Comparison of ENCODE assay signal across 24 cellular contexts in genomic region chr9:86767373-86767772, GRCh38.
A peak's percentile ranks its signal among the peaks of the same experiment; 100 is the strongest.
DNase-seq lines count a peak whose midpoint lies in the region; ATAC-seq, FAIRE-seq and TF ChIP-seq lines count a peak whose summit lies in the region.
"Had no signal": no experiment of that assay in that cellular context is flagged by ENCODE, and none has a peak within 500 bp of the region (broad histone marks: within the 10 kb centered on the region; RNA-seq: fewer than 3 reads in every experiment).

No MANE protein-coding gene starts in this region.

- no peak overlapping the region for H3K4me3 ChIP-seq in breast epithelium
- H3K4me3 ChIP-seq: ascending aorta had no signal

- intact Hi-C loops in breast epithelium (cut with DNase I; ENCODE audit: low total_unique reads) = no loop called here

- TF ChIP-seq POLR2A in breast epithelium (IDR thresholded peaks at IDR 0.05) (no peak), H54 (IDR thresholded peaks at IDR 0.05; ENCODE audit: low read depth, low read length) (no peak)

- H3K4me3 Mint-ChIP-seq in type B pancreatic cell = no peak overlapping the region
- H3K4me3 Mint-ChIP-seq: activated naive CD8-positive, alpha-beta T cell treated with anti-CD3 and anti-CD28 coated beads, Interleukin-2, amount 10 ng/mL, durations not matched to agents 7 days and 5 days; activated T-cell treated with anti-CD3 and anti-CD28 coated beads, Interleukin-2, amount 50 U/mL, for 24 hours; central memory CD8-positive, alpha-beta T cell; dendritic cell treated with granulocyte-macrophage colony-stimulating factor and Interleukin-4, amounts not matched to agents 40 ng/mL and 50 ng/mL, for 4 days; natural killer cell treated with Interleukin-12 subunit alpha and Interleukin-12 subunit beta and Interleukin-15 and Interleukin-18, amount 100 ng/mL, for 72 hours had no signal

- peaks cover 13% of the 10 kb centered on the region for H3K4me1 Mint-ChIP-seq in type B pancreatic cell (ENCODE audit: unreplicated experiment)
- H3K4me1 Mint-ChIP-seq: activated naive CD8-positive, alpha-beta T cell treated with anti-CD3 and anti-CD28 coated beads, Interleukin-2, amount 10 ng/mL, durations not matched to agents 7 days and 5 days; central memory CD8-positive, alpha-beta T cell had no signal

- peak overlapping the region; percentile 80 to 83 for H3K27ac ChIP-seq in breast epithelium
- H3K27ac ChIP-seq: ascending aorta had no signal

- H3K4me1 ChIP-seq in breast epithelium = peaks cover 0 to 6% of the 10 kb centered on the region in 2 donors
- H3K4me1 ChIP-seq: ascending aorta had no signal

- no peak for FAIRE-seq in H54 (lab: Jason Lieb, UNC)
- FAIRE-seq: G401.6 had no signal

- TF ChIP-seq CTCF in breast epithelium (IDR thresholded peaks at IDR 0.05) (no peak), type B pancreatic cell (conservative IDR thresholded peaks at IDR 0.05) (no peak)

- no peaks in the 10 kb centered on the region for H3K9me3 ChIP-seq in breast epithelium
- H3K9me3 ChIP-seq: ascending aorta had no signal

- no peaks in the 10 kb centered on the region for H3K27me3 ChIP-seq in breast epithelium
- H3K27me3 ChIP-seq: ascending aorta had no signal

- H3K36me3 ChIP-seq in breast epithelium = no peaks in the 10 kb centered on the region
- H3K36me3 ChIP-seq: ascending aorta had no signal

- ATAC-seq in HG03159 (IDR thresholded peaks at IDR 0.05; ENCODE audit: unreplicated experiment) = no peak
- ATAC-seq: natural killer cell treated with Interleukin-12 subunit alpha and Interleukin-12 subunit beta and Interleukin-15 and Interleukin-18, amount 100 ng/mL, for 72 hours had no signal

- H3K9me3 Mint-ChIP-seq in type B pancreatic cell = no peaks in the 10 kb centered on the region
- H3K9me3 Mint-ChIP-seq: activated naive CD8-positive, alpha-beta T cell treated with anti-CD3 and anti-CD28 coated beads, Interleukin-2, amount 10 ng/mL, durations not matched to agents 7 days and 5 days; activated T-cell treated with anti-CD3 and anti-CD28 coated beads, Interleukin-2, amount 50 U/mL, for 24 hours; central memory CD8-positive, alpha-beta T cell; dendritic cell treated with granulocyte-macrophage colony-stimulating factor and Interleukin-4, amounts not matched to agents 40 ng/mL and 50 ng/mL, for 4 days; natural killer cell treated with Interleukin-12 subunit alpha and Interleukin-12 subunit beta and Interleukin-15 and Interleukin-18, amount 100 ng/mL, for 72 hours had no signal

- no peaks in the 10 kb centered on the region for H3K27me3 Mint-ChIP-seq in type B pancreatic cell
- H3K27me3 Mint-ChIP-seq: activated naive CD8-positive, alpha-beta T cell treated with anti-CD3 and anti-CD28 coated beads, Interleukin-2, amount 10 ng/mL, durations not matched to agents 7 days and 5 days had no signal

- H3K27ac Mint-ChIP-seq in type B pancreatic cell = peak overlapping the region; percentile 53
- H3K27ac Mint-ChIP-seq: activated naive CD8-positive, alpha-beta T cell treated with anti-CD3 and anti-CD28 coated beads, Interleukin-2, amount 10 ng/mL, durations not matched to agents 7 days and 5 days; activated T-cell treated with anti-CD3 and anti-CD28 coated beads, Interleukin-2, amount 50 U/mL, for 24 hours; dendritic cell treated with granulocyte-macrophage colony-stimulating factor and Interleukin-4, amounts not matched to agents 40 ng/mL and 50 ng/mL, for 4 days; natural killer cell treated with Interleukin-12 subunit alpha and Interleukin-12 subunit beta and Interleukin-15 and Interleukin-18, amount 100 ng/mL, for 72 hours had no signal

- no peaks in the 10 kb centered on the region for H3K36me3 Mint-ChIP-seq in type B pancreatic cell
- H3K36me3 Mint-ChIP-seq: activated naive CD8-positive, alpha-beta T cell treated with anti-CD3 and anti-CD28 coated beads, Interleukin-2, amount 10 ng/mL, durations not matched to agents 7 days and 5 days; natural killer cell treated with Interleukin-12 subunit alpha and Interleukin-12 subunit beta and Interleukin-15 and Interleukin-18, amount 100 ng/mL, for 72 hours had no signal

- DNase-seq in RPMI7951 (ENCODE audit: low read depth) (peak; percentile 1), breast epithelium (ENCODE audit: low spot score in 2 of 2) (peak in 1 of 2 donors; percentile 52), iris pigment epithelial cell (ENCODE audit: low read depth) (peak; percentile 7), type B pancreatic cell (ENCODE audit: extremely low spot score, unreplicated experiment) (no peak), NCI-H1092 treated with DMSO at 0.1 percent for 48 hours (lab: John Stamatoyannopoulos, UW) (no peak), H54 (ENCODE audit: insufficient read length, low spot score) (no peak), SHP77 (lab: John Stamatoyannopoulos, UW) (no peak)
- DNase-seq: activated CD4-positive, alpha-beta T cell treated with anti-CD3 and anti-CD28 coated beads, Interleukin-2, amount 50 U/mL, for 1 hour; activated CD4-positive, CD25-positive, alpha-beta regulatory T cell; activated effector memory CD4-positive, alpha-beta T cell treated with anti-CD3 and anti-CD28 coated beads, Interleukin-2, amount 50 U/mL, for 16 hours; activated naive CD8-positive, alpha-beta T cell treated with anti-CD3 and anti-CD28 coated beads, Interleukin-2, amount 10 ng/mL, durations not matched to agents 7 days and 5 days; activated T-cell treated with anti-CD3 and anti-CD28 coated beads, Interleukin-2, amount 50 U/mL, for 24 hours; COR-L47; DMS53; hippocampal formation; NCI-H2029; NCI-H2227 treated with DMSO at 0.1 percent for 48 hours; stimulated activated naive CD4-positive, alpha-beta T cell had no signal

Comparison
In these comparisons a context has a peak if more than half of its experiments do, and no peak if none do; other contexts are left out.
1. DNase-seq: peak in RPMI7951 (single experiment) and iris pigment epithelial cell (single experiment); none in type B pancreatic cell (single experiment), NCI-H1092 treated with DMSO at 0.1 percent for 48 hours (single experiment), H54 (single experiment) and SHP77 (0 of 2).